Comparison of ENCODE assay signal across 8 cellular contexts in the genomic region with DNA sequence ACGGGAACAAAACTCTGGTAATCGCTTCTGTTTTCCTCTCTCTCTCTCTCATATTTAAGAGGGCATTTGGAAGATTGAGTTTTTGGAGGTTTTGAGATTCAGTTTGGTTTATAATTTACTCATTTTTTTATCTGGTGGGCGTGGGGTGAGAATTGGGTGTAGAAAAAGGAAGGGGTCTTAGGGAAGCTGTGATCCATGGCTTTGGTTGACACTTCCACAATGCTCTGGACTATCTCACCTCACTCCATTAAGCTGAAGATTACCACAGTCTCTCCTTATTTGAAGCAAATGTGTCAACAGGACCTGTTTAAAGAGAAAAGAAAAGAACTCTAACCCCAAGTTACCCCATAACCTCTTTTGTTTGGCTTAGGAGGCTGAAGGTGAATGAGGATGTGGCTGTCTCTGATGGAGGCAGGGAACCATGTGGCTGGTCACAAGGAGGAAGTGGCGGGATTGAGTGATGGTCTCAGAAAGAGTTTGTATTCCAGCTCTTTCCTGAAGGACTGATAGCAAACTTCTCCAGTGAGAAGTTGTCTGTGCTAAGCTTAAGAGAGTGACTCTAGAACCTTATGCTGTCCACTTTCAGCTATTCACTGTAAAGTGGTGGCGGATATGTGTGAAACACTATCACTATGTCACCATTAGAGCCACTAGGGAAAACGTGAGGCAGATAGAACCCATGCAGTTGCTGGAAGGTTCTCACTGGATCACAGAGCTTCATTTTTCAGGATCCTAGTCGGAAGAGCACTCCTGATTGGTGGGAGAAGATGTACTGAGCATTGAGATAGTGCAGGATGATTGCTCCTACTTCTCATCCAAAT. TPM values are rescaled to one million over a fixed set of nuclear protein-coding genes. Genes with fewer than 3 reads are reported as not detected.
DNase-seq lines count a peak whose midpoint lies in the region; ATAC-seq and TF ChIP-seq lines count a peak whose summit lies in the region.

No MANE protein-coding gene starts in this region.

- H3K27ac ChIP-seq in body of pancreas (peak overlapping the region in 1 of 4 donors; percentile 74), lower lobe of right lung (peak overlapping the region; percentile 84), upper lobe of right lung (peak overlapping the region; percentile 74)

- H3K4me1 ChIP-seq in body of pancreas: peaks cover 19% of the 10 kb centered on the region
- peaks cover 8% of the 10 kb centered on the region for H3K4me1 ChIP-seq in lower lobe of right lung
- no peaks in the 10 kb centered on the region for H3K4me1 ChIP-seq in upper lobe of right lung

- TF ChIP-seq CTCF in body of pancreas (IDR thresholded peaks at IDR 0.05) (no peak), lower lobe of right lung (IDR thresholded peaks at IDR 0.05) (no peak), upper lobe of right lung (IDR thresholded peaks at IDR 0.05) (no peak)

- H3K4me3 ChIP-seq in body of pancreas (peak overlapping the region; percentile 15 to 43), lower lobe of right lung (peak overlapping the region; percentile 63), upper lobe of right lung (peak overlapping the region; percentile 50)

- no peaks in the 10 kb centered on the region for H3K36me3 ChIP-seq in body of pancreas (replicated peaks in 1 of 2; ENCODE audit: insufficient read depth in 1 of 2, low read depth in 2 of 2)
- no peaks in the 10 kb centered on the region for H3K36me3 ChIP-seq in lower lobe of right lung
- H3K36me3 ChIP-seq in upper lobe of right lung: no peaks in the 10 kb centered on the region

- intact Hi-C loops in body of pancreas (cut with DNase I): no loop called here
- intact Hi-C loops in lower lobe of right lung (cut with DNase I): no loop called here
- intact Hi-C loops in upper lobe of right lung (cut with DNase I): no loop called here

- H3K4me1 Mint-ChIP-seq in T-helper 1 cell treated with Interleukin-12 subunit alpha and Interleukin-12 subunit beta and Interleukin-4 antibody, amounts not matched to agents 30 μg/mL and 1 μg/mL, for 36 hours (ENCODE audit: low read depth): peaks cover 4% of the 10 kb centered on the region

- WGBS in body of pancreas, 2 donors: 41 to 44% methylated on average over 7 of the region's 7 CpGs

- ATAC-seq in body of pancreas: no peak
- ATAC-seq in lower lobe of right lung: peak; percentile 39 to 60
- ATAC-seq in upper lobe of right lung: peak; percentile 53
- ATAC-seq in HG03135 (IDR thresholded peaks at IDR 0.05; ENCODE audit: unreplicated experiment): no peak

- H3K27me3 Mint-ChIP-seq in T-helper 1 cell treated with Interleukin-12 subunit alpha and Interleukin-12 subunit beta and Interleukin-4 antibody, amounts not matched to agents 30 μg/mL and 1 μg/mL, for 36 hours (ENCODE audit: low read depth): peaks cover 59% of the 10 kb centered on the region

- H3K9me3 Mint-ChIP-seq in T-helper 1 cell treated with Interleukin-12 subunit alpha and Interleukin-12 subunit beta and Interleukin-4 antibody, amounts not matched to agents 30 μg/mL and 1 μg/mL, for 36 hours: no peaks in the 10 kb centered on the region

- H3K9me3 ChIP-seq in body of pancreas: no peaks in the 10 kb centered on the region
- H3K9me3 ChIP-seq in lower lobe of right lung: no peaks in the 10 kb centered on the region
- no peaks in the 10 kb centered on the region for H3K9me3 ChIP-seq in upper lobe of right lung

- no peak overlapping the region for H3K27ac Mint-ChIP-seq in T-helper 1 cell treated with Interleukin-12 subunit alpha and Interleukin-12 subunit beta and Interleukin-4 antibody, amounts not matched to agents 30 μg/mL and 1 μg/mL, for 36 hours

- TF ChIP-seq POLR2A in body of pancreas (IDR thresholded peaks at IDR 0.05): no peak

- peaks cover 2% of the 10 kb centered on the region for H3K36me3 Mint-ChIP-seq in T-helper 1 cell treated with Interleukin-12 subunit alpha and Interleukin-12 subunit beta and Interleukin-4 antibody, amounts not matched to agents 30 μg/mL and 1 μg/mL, for 36 hours (ENCODE audit: low read depth)

- peak overlapping the region; percentile 70 for H3K4me3 Mint-ChIP-seq in T-helper 1 cell treated with Interleukin-12 subunit alpha and Interleukin-12 subunit beta and Interleukin-4 antibody, amounts not matched to agents 30 μg/mL and 1 μg/mL, for 36 hours

- H3K27me3 ChIP-seq in body of pancreas: no peaks in the 10 kb centered on the region
- H3K27me3 ChIP-seq in lower lobe of right lung (ENCODE audit: low read depth): peaks cover 34% of the 10 kb centered on the region
- peaks cover 4% of the 10 kb centered on the region for H3K27me3 ChIP-seq in upper lobe of right lung

- DNase-seq in T-helper 1 cell (no peak), NCI-H2171 (lab: John Stamatoyannopoulos, UW) (peak; percentile 7), body of pancreas (peak in 1 of 4 donors; percentile 30), lower lobe of right lung (no peak), upper lobe of right lung (no peak), NCI-H2227 (lab: John Stamatoyannopoulos, UW; ENCODE audit: unreplicated experiment) (no peak)

RNA-seq across cellular contexts. Expression of a gene that starts 0.9 kb away (rescaled TPM):
- total RNA-seq in body of pancreas: not detected
- total RNA-seq in lower lobe of right lung: 1.3 TPM
- total RNA-seq in upper lobe of right lung: 0.78 TPM

Comparison
In these comparisons a context has a peak if more than half of its experiments do, and no peak if none do; other contexts are left out.
1. ATAC-seq: peak in lower lobe of right lung (2 of 2) and upper lobe of right lung (single experiment); none in body of pancreas (single experiment) and HG03135 (single experiment).
2. Peak in every context shown above with its lines, with median percentiles within 50 percentile points of each other: H3K4me3 ChIP-seq.